ENCODE assay signal across 8 cellular contexts in genomic region chr2:85854166-85854509, GRCh38. TPM values are rescaled to one million over a fixed set of nuclear protein-coding genes. Genes with fewer than 3 reads are reported as not detected.
DNase-seq lines count a peak whose midpoint lies in the region; ATAC-seq and TF ChIP-seq lines count a peak whose summit lies in the region.

No MANE protein-coding gene starts in this region.

- TF ChIP-seq CTCF in endothelial cell (IDR thresholded peaks at IDR 0.05; ENCODE audit: unreplicated experiment) (no peak), upper lobe of left lung (IDR thresholded peaks at IDR 0.05) (no peak), Calu3 (IDR thresholded peaks at IDR 0.05; ENCODE audit: unreplicated experiment) (no peak)

- CTCF ChIA-PET in activated naive CD4-positive, alpha-beta T cell treated with anti-CD3 and anti-CD28 coated beads for 36 hours (lab: Charles Lee): interaction anchor here (0.7 to 3.3 kb wide), 5 partner anchors 10 to 34 kb away, joined by 3 to 15 read pairs (median 4); partner anchors contain the start of gene ST3GAL5
- CTCF ChIA-PET in Calu3 (lab: Charles Lee): no interaction called here

- peaks cover 12% of the 10 kb centered on the region for H3K36me3 Mint-ChIP-seq in activated naive CD4-positive, alpha-beta T cell treated with anti-CD3 and anti-CD28 coated beads for 36 hours (ENCODE audit: low read depth)
- H3K36me3 Mint-ChIP-seq in endothelial cell (ENCODE audit: low read depth, unreplicated experiment) (peaks cover 68% of the 10 kb centered on the region), Calu3 (ENCODE audit: insufficient read depth, unreplicated experiment) (no peaks in the 10 kb centered on the region)

- H3K27ac Mint-ChIP-seq in activated naive CD4-positive, alpha-beta T cell treated with anti-CD3 and anti-CD28 coated beads for 36 hours: peak overlapping the region; percentile 98
- peak overlapping the region; percentile 96 for H3K27ac Mint-ChIP-seq in endothelial cell (ENCODE audit: unreplicated experiment)
- H3K27ac Mint-ChIP-seq in Calu3 (ENCODE audit: unreplicated experiment): no peak overlapping the region

- peak; percentile 49 for DNase-seq in activated naive CD4-positive, alpha-beta T cell treated with anti-CD3 and anti-CD28 coated beads for 36 hours
- DNase-seq in activated naive CD4-positive, alpha-beta T cell treated with Interleukin-2 at 50 U/mL for 16 hours: no peak
- DNase-seq in endothelial cell (ENCODE audit: low spot score): no peak
- DNase-seq in upper lobe of left lung: no peak
- no peak for DNase-seq in HAP-1 (ENCODE audit: low spot score in 2 of 2)
- DNase-seq in NCI-H2081 (lab: John Stamatoyannopoulos, UW): no peak
- DNase-seq in Calu3: no peak

- H3K27me3 ChIP-seq in upper lobe of left lung (no peaks in the 10 kb centered on the region), HAP-1 (ENCODE audit: low read depth) (no peaks in the 10 kb centered on the region)

- H3K36me3 ChIP-seq in upper lobe of left lung (peaks cover under 1 to 36% (median 9%) of the 10 kb centered on the region in 4 donors), HAP-1 (replicated peaks) (no peaks in the 10 kb centered on the region; the same call in 1 of the 2 replicates)

- H3K9me3 Mint-ChIP-seq in activated naive CD4-positive, alpha-beta T cell treated with anti-CD3 and anti-CD28 coated beads for 36 hours: peaks cover 12% of the 10 kb centered on the region
- H3K9me3 Mint-ChIP-seq in endothelial cell (ENCODE audit: unreplicated experiment): no peaks in the 10 kb centered on the region
- H3K9me3 Mint-ChIP-seq in Calu3 (ENCODE audit: low read depth, unreplicated experiment): no peaks in the 10 kb centered on the region

- no TSS peak for BruUV-seq in Calu3 (replicated peaks; lab: Mats Ljungman, UMichigan)

- no peaks in the 10 kb centered on the region for H3K27me3 Mint-ChIP-seq in activated naive CD4-positive, alpha-beta T cell treated with anti-CD3 and anti-CD28 coated beads for 36 hours (ENCODE audit: low read depth)
- H3K27me3 Mint-ChIP-seq in endothelial cell (ENCODE audit: unreplicated experiment) (peaks cover 2% of the 10 kb centered on the region), Calu3 (ENCODE audit: unreplicated experiment) (peaks cover 42% of the 10 kb centered on the region)

- H3K4me1 ChIP-seq in upper lobe of left lung: peaks cover 0 to 11% (median 9%) of the 10 kb centered on the region in 4 donors
- peaks cover 5% of the 10 kb centered on the region for H3K4me1 ChIP-seq in HAP-1

- in situ Hi-C loops in HAP-1 (cut with MboI; ENCODE audit: low sequenced_read_pairs): no loop called here

- no peak for TF ChIP-seq EP300 in upper lobe of left lung (IDR thresholded peaks at IDR 0.05)

- H3K9me3 ChIP-seq in upper lobe of left lung (no peaks in the 10 kb centered on the region), HAP-1 (no peaks in the 10 kb centered on the region)

- ATAC-seq in HG03571 (IDR thresholded peaks at IDR 0.05; ENCODE audit: unreplicated experiment) (peak; percentile 26), upper lobe of left lung (ENCODE audit: low FRiP score in 2 of 2) (peak in 1 of 2 donors; percentile 6)

- intact Hi-C loops in activated naive CD4-positive, alpha-beta T cell treated with anti-CD3 and anti-CD28 coated beads for 36 hours (cut with micrococcal nuclease): loop anchor here (10.0 kb wide), 1 partner anchor 341 kb away; the partner anchor contains the start of genes IMMT and MRPL35
- intact Hi-C loops in Calu3 (cut with micrococcal nuclease; ENCODE audit: unreplicated experiment): no loop called here

- H3K4me1 Mint-ChIP-seq in activated naive CD4-positive, alpha-beta T cell treated with anti-CD3 and anti-CD28 coated beads for 36 hours (ENCODE audit: low read depth): peaks cover 64% of the 10 kb centered on the region
- H3K4me1 Mint-ChIP-seq in endothelial cell (ENCODE audit: unreplicated experiment) (peaks cover 36% of the 10 kb centered on the region), Calu3 (ENCODE audit: low read depth, unreplicated experiment) (no peaks in the 10 kb centered on the region)

- TF ChIP-seq POLR2A in upper lobe of left lung (IDR thresholded peaks at IDR 0.05): no peak

- peak overlapping the region; percentile 74 for H3K4me3 Mint-ChIP-seq in activated naive CD4-positive, alpha-beta T cell treated with anti-CD3 and anti-CD28 coated beads for 36 hours
- H3K4me3 Mint-ChIP-seq in endothelial cell (ENCODE audit: unreplicated experiment) (peak overlapping the region; percentile 42), Calu3 (ENCODE audit: low read depth, unreplicated experiment) (no peak overlapping the region)

- H3K4me3 ChIP-seq in upper lobe of left lung: no peak overlapping the region
- H3K4me3 ChIP-seq in HAP-1: no peak overlapping the region

- H3K27ac ChIP-seq in upper lobe of left lung: peak overlapping the region; percentile 54 to 77 (median 62)

- 68 to 91% methylated on average over 2 to 3 of the region's 3 CpGs for WGBS in upper lobe of left lung, 2 donors

RNA-seq across cellular contexts. Expression of gene ST3GAL5, which starts 34.7 kb away (rescaled TPM):
- 10 to 100 TPM in 1 of 2 experiments, 1 to 10 TPM in 1; 9.5 to 10.4 TPM for total RNA-seq in activated naive CD4-positive, alpha-beta T cell treated with anti-CD3 and anti-CD28 coated beads for 36 hours
- total RNA-seq in endothelial cell (ENCODE audit: unreplicated experiment) (49.8 TPM), upper lobe of left lung (100 to 1,000 TPM in 2 of 6 donors, 10 to 100 TPM in 4; 54.5 to 162 (median 83.8) TPM), Calu3 (2022) (3.5 and 3.8 TPM in 2 replicates)
